ENCODE assay signal across 1 cellular context in the genomic region with DNA sequence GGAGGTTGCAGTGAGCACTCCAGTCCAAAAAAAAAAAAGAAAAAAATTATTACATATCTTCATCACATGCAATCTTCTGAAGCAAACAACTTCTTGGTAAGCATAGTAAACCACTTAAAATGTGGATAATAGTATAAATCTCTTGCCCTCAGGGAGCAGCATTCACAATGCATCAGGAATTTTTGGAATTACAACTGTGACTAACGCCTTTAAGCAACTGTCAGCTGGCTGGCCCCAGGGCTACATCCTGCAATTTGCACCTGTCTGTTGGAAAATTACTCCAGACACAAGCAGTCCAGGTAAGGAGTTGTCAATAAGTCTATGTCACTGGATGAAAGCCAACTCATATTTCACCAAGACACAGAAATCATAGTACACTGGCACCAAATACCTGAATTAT.
TF ChIP-seq lines count a peak whose summit lies in the region.

No MANE protein-coding gene starts in this region.

TF ChIP-seq in WTC11, 78 proteins besides CTCF, POLR2A, EP300 and RAD21:
- TF ChIP-seq, protein P1, sequence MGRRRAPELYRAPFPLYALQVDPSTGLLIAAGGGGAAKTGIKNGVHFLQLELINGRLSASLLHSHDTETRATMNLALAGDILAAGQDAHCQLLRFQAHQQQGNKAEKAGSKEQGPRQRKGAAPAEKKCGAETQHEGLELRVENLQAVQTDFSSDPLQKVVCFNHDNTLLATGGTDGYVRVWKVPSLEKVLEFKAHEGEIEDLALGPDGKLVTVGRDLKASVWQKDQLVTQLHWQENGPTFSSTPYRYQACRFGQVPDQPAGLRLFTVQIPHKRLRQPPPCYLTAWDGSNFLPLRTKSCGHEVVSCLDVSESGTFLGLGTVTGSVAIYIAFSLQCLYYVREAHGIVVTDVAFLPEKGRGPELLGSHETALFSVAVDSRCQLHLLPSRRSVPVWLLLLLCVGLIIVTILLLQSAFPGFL (CRISPR knock-in tag; IDR thresholded peaks at IDR 0.05; ENCODE audit: borderline replicate concordance) = no peak
- TF ChIP-seq, protein P2, sequence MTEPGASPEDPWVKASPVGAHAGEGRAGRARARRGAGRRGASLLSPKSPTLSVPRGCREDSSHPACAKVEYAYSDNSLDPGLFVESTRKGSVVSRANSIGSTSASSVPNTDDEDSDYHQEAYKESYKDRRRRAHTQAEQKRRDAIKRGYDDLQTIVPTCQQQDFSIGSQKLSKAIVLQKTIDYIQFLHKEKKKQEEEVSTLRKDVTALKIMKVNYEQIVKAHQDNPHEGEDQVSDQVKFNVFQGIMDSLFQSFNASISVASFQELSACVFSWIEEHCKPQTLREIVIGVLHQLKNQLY (CRISPR knock-in tag; IDR thresholded peaks at IDR 0.05) = no peak
- TF ChIP-seq, protein P3, sequence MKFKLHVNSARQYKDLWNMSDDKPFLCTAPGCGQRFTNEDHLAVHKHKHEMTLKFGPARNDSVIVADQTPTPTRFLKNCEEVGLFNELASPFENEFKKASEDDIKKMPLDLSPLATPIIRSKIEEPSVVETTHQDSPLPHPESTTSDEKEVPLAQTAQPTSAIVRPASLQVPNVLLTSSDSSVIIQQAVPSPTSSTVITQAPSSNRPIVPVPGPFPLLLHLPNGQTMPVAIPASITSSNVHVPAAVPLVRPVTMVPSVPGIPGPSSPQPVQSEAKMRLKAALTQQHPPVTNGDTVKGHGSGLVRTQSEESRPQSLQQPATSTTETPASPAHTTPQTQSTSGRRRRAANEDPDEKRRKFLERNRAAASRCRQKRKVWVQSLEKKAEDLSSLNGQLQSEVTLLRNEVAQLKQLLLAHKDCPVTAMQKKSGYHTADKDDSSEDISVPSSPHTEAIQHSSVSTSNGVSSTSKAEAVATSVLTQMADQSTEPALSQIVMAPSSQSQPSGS (CRISPR knock-in tag; IDR thresholded peaks at IDR 0.05; ENCODE audit: borderline replicate concordance, low read depth) = no peak
- TF ChIP-seq IRF2 (CRISPR knock-in tag; IDR thresholded peaks at IDR 0.05; ENCODE audit: borderline replicate concordance, low read depth) (no peak), ZNF219 (CRISPR knock-in tag; IDR thresholded peaks at IDR 0.05; ENCODE audit: borderline replicate concordance) (no peak)
- TF ChIP-seq, protein P4, sequence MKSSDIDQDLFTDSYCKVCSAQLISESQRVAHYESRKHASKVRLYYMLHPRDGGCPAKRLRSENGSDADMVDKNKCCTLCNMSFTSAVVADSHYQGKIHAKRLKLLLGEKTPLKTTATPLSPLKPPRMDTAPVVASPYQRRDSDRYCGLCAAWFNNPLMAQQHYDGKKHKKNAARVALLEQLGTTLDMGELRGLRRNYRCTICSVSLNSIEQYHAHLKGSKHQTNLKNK (CRISPR knock-in tag; IDR thresholded peaks at IDR 0.05) = no peak
